In the genomic region with DNA sequence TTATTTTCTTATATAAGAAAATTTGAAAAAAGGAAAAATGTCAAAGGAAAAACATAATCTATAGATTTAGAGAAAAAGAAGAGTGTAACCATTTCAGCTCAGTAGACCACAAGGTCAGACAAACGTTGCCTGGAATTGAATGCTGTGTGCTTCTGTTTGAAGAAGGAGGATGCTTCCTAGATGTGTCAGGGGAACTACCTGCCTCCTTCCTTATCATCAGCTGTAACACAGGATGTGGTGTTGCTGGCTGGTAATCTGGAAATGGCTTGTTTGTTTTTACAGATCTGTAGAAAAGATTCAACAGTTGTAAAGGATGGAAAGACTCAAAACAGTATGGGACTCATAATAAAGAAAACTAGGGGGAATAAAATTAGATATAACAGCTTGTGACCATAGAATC, we compare ENCODE assay signal across 9 cellular contexts.
DNase-seq lines count a peak whose midpoint lies in the region; ATAC-seq and TF ChIP-seq lines count a peak whose summit lies in the region.
"Had no signal": no experiment of that assay in that cellular context is flagged by ENCODE, and none has a peak within 500 bp of the region (broad histone marks: within the 10 kb centered on the region; RNA-seq: fewer than 3 reads in every experiment).

No MANE protein-coding gene starts in this region.

- H3K36me3 ChIP-seq in PC-9 (ENCODE audit: low read depth) (no peaks in the 10 kb centered on the region), Karpas-422 (ENCODE audit: insufficient read depth, low read length) (no peaks in the 10 kb centered on the region)

- H3K4me1 Mint-ChIP-seq in Calu3 (ENCODE audit: low read depth, unreplicated experiment): peaks cover 12% of the 10 kb centered on the region

- H3K9ac ChIP-seq in Karpas-422 (ENCODE audit: low read length): no peak overlapping the region

- H3K27me3 Mint-ChIP-seq in Calu3 (ENCODE audit: unreplicated experiment): no peaks in the 10 kb centered on the region

- POLR2A ChIA-PET in PC-9 (lab: Charles Lee; ENCODE audit: unreplicated experiment): no interaction called here

- H4K20me1 ChIP-seq in PC-9 (ENCODE audit: insufficient read depth) (no peaks in the 10 kb centered on the region), Karpas-422 (ENCODE audit: insufficient read depth, low read depth, low read length) (no peaks in the 10 kb centered on the region)

- BruUV-seq in Calu3 (replicated peaks; lab: Mats Ljungman, UMichigan): no TSS peak
- BruUV-seq in PC-9 (replicated peaks; lab: Mats Ljungman, UMichigan): no TSS peak

- H3K4me1 ChIP-seq in PC-9 (replicated peaks; ENCODE audit: insufficient read depth): no peaks in the 10 kb centered on the region
- H3K4me1 ChIP-seq in Karpas-422 (ENCODE audit: low read length): no peaks in the 10 kb centered on the region

- ATAC-seq in GM18868 (IDR thresholded peaks at IDR 0.05; ENCODE audit: unreplicated experiment): peak; percentile 82
- ATAC-seq: HCT116 had no signal

- no peak for TF ChIP-seq CTCF in Calu3 (IDR thresholded peaks at IDR 0.05; ENCODE audit: unreplicated experiment)
- no peak for TF ChIP-seq CTCF in PC-9 (conservative IDR thresholded peaks at IDR 0.05)

- H3K79me2 ChIP-seq in PC-9 (ENCODE audit: low read depth): no peaks in the 10 kb centered on the region
- no peaks in the 10 kb centered on the region for H3K79me2 ChIP-seq in Karpas-422 (ENCODE audit: low read length)

- H3K4me3 Mint-ChIP-seq in Calu3 (ENCODE audit: low read depth, unreplicated experiment): no peak overlapping the region

- H3K4me3 ChIP-seq in PC-9 (no peak overlapping the region), Karpas-422 (ENCODE audit: low read length) (no peak overlapping the region)

- DNase-seq in HCEC 1CT: peak; percentile 1
- peak; percentile 43 for DNase-seq in LHCN-M2 (ENCODE audit: low read depth)
- DNase-seq in islet precursor cell: peak; percentile 73
- no peak for DNase-seq in Calu3
- no peak for DNase-seq in PC-9
- no peak for DNase-seq in Karpas-422
- DNase-seq: DMS79 had no signal

- no peaks in the 10 kb centered on the region for H3K36me3 Mint-ChIP-seq in Calu3 (ENCODE audit: insufficient read depth, unreplicated experiment)

- H3K9me3 ChIP-seq in PC-9 (ENCODE audit: insufficient read depth, low read depth) (no peaks in the 10 kb centered on the region; the same call in 1 of the 2 replicates), Karpas-422 (ENCODE audit: low read length) (no peaks in the 10 kb centered on the region)

- H3F3A ChIP-seq in PC-9 (ENCODE audit: insufficient read depth, low read depth): no peaks in the 10 kb centered on the region

- H3K9me3 Mint-ChIP-seq in Calu3 (ENCODE audit: low read depth, unreplicated experiment): peaks cover 2% of the 10 kb centered on the region

- H3K27me3 ChIP-seq in PC-9 (ENCODE audit: insufficient read depth, low read depth) (no peaks in the 10 kb centered on the region), Karpas-422 (ENCODE audit: low read length) (no peaks in the 10 kb centered on the region)

- no peaks in the 10 kb centered on the region for H3K9me2 ChIP-seq in PC-9 (ENCODE audit: insufficient read depth)
- no peaks in the 10 kb centered on the region for H3K9me2 ChIP-seq in Karpas-422 (replicated peaks; ENCODE audit: insufficient read depth, low read length)

- CTCF ChIA-PET in Calu3 (lab: Charles Lee): no interaction called here
- CTCF ChIA-PET in PC-9 (lab: Charles Lee): no interaction called here

- intact Hi-C loops in Calu3 (cut with micrococcal nuclease; ENCODE audit: unreplicated experiment) (no loop called here), PC-9 (cut with micrococcal nuclease; ENCODE audit: unreplicated experiment) (no loop called here)

- H3K27ac Mint-ChIP-seq in Calu3 (ENCODE audit: unreplicated experiment): no peak overlapping the region

- H3K27ac ChIP-seq in PC-9: no peak overlapping the region
- no peak overlapping the region for H3K27ac ChIP-seq in Karpas-422 (ENCODE audit: low read length)

- H2AFZ ChIP-seq in PC-9 (no peak overlapping the region), Karpas-422 (ENCODE audit: low read length) (no peak overlapping the region)

- no peak overlapping the region for H3K4me2 ChIP-seq in PC-9
- no peak overlapping the region for H3K4me2 ChIP-seq in Karpas-422 (ENCODE audit: low read depth, low read length, poor library complexity, severe bottlenecking)

Comparison
In these comparisons a context has a peak if more than half of its experiments do, and no peak if none do; other contexts are left out.
1. DNase-seq: peak in HCEC 1CT (single experiment), LHCN-M2 (single experiment) and islet precursor cell (single experiment); none in Calu3 (single experiment), PC-9 (0 of 2) and Karpas-422 (single experiment).